In genomic region chr17:65786479-65786878, GRCh38 we compare ENCODE assay signal across 27 cellular contexts.
"Had no signal": no experiment of that assay in that cellular context is flagged by ENCODE, and none has a peak within 500 bp of the region (broad histone marks: within the 10 kb centered on the region; RNA-seq: fewer than 3 reads in every experiment).

No MANE protein-coding gene starts in this region.

- H3K4me1 ChIP-seq: spleen had no signal

- H3K27ac Mint-ChIP-seq: naive thymus-derived CD8-positive, alpha-beta T cell; nephron; progenitor cell of endocrine pancreas; stimulated activated memory B cell treated with anti-CD40 and anti-IgM and Interleukin-4, amounts not matched to agents 10 μg/mL and 1 μg/mL and 100 μg/mL, for 72 hours; stimulated activated naive CD8-positive, alpha-beta T cell treated with anti-CD3 and anti-CD28 coated beads, Interleukin-15, amount 100 ng/mL, for 72 hours had no signal

- H3K4me1 Mint-ChIP-seq: naive thymus-derived CD8-positive, alpha-beta T cell; stimulated activated memory B cell treated with anti-CD40 and anti-IgM and Interleukin-4, amounts not matched to agents 10 μg/mL and 1 μg/mL and 100 μg/mL, for 72 hours; stimulated activated naive CD8-positive, alpha-beta T cell treated with anti-CD3 and anti-CD28 coated beads, Interleukin-15, amount 100 ng/mL, for 72 hours had no signal

- H3K36me3 Mint-ChIP-seq: naive thymus-derived CD8-positive, alpha-beta T cell; stimulated activated memory B cell treated with anti-CD40 and anti-IgM and Interleukin-4, amounts not matched to agents 10 μg/mL and 1 μg/mL and 100 μg/mL, for 72 hours had no signal

- ATAC-seq: mucosa of descending colon; naive thymus-derived CD8-positive, alpha-beta T cell; right cardiac atrium; stimulated activated memory B cell treated with anti-CD40 and anti-IgM and Interleukin-4, amounts not matched to agents 10 μg/mL and 1 μg/mL and 100 μg/mL, for 72 hours; stimulated activated naive CD8-positive, alpha-beta T cell treated with anti-CD3 and anti-CD28 coated beads, Interleukin-15, amount 100 ng/mL, for 72 hours had no signal

- H3K9me3 Mint-ChIP-seq: naive thymus-derived CD8-positive, alpha-beta T cell; stimulated activated memory B cell treated with anti-CD40 and anti-IgM and Interleukin-4, amounts not matched to agents 10 μg/mL and 1 μg/mL and 100 μg/mL, for 72 hours; stimulated activated naive CD8-positive, alpha-beta T cell treated with anti-CD3 and anti-CD28 coated beads, Interleukin-15, amount 100 ng/mL, for 72 hours had no signal

- H3K27me3 Mint-ChIP-seq: progenitor cell of endocrine pancreas; stimulated activated naive CD8-positive, alpha-beta T cell treated with anti-CD3 and anti-CD28 coated beads, Interleukin-15, amount 100 ng/mL, for 72 hours had no signal

- DNase-seq: hippocampal formation; kidney; left ventricle myocardium inferior; midbrain; mucosa of descending colon; naive thymus-derived CD8-positive, alpha-beta T cell; nucleus accumbens; ovary; retina; right cardiac atrium; sigmoid colon; small intestine; spleen; stimulated activated CD4-positive, alpha-beta T cell treated with anti-CD3 and anti-CD28 coated beads, Interleukin-2, amount 100 ng/mL, for 48 hours; stimulated activated CD4-positive, alpha-beta T cell treated with anti-CD3 and anti-CD28 coated beads, Interleukin-4, amount 100 ng/mL, for 4 hours; stimulated activated CD8-positive, alpha-beta memory T cell treated with anti-CD3 and anti-CD28 coated beads, Interleukin-4, amount 100 ng/mL, for 48 hours; stimulated activated naive CD4-positive, alpha-beta T cell treated with Interleukin-2 at 50 U/mL for 16 hours; stimulated activated naive CD8-positive, alpha-beta T cell treated with anti-CD3 and anti-CD28 coated beads, Interleukin-15, amount 100 ng/mL, for 72 hours; substantia nigra; upper lobe of left lung had no signal

- H3K9me3 ChIP-seq: ovary, sigmoid colon, tibial nerve, upper lobe of left lung, vagina had no signal

- H3K36me3 ChIP-seq: left ventricle myocardium inferior, ovary, sigmoid colon, spleen, tibial nerve, upper lobe of left lung, vagina had no signal

- H3K27ac ChIP-seq: ovary, tibial nerve, upper lobe of left lung had no signal

- H3K4me3 Mint-ChIP-seq: naive thymus-derived CD8-positive, alpha-beta T cell; nephron; neural crest cell; stimulated activated memory B cell treated with anti-CD40 and anti-IgM and Interleukin-4, amounts not matched to agents 10 μg/mL and 1 μg/mL and 100 μg/mL, for 72 hours; stimulated activated naive CD8-positive, alpha-beta T cell treated with anti-CD3 and anti-CD28 coated beads, Interleukin-15, amount 100 ng/mL, for 72 hours had no signal

- H3K27me3 ChIP-seq: ovary, sigmoid colon, spleen, tibial nerve, upper lobe of left lung, vagina had no signal

- H3K4me3 ChIP-seq: left ventricle myocardium inferior, lung, mucosa of descending colon, ovary, sigmoid colon, spleen, tibial nerve, upper lobe of left lung, vagina had no signal
